13 cellular contexts compared by ENCODE assay signal in genomic region chr5:14743601-14744295, GRCh38.
DNase-seq lines count a peak whose midpoint lies in the region; ATAC-seq and TF ChIP-seq lines count a peak whose summit lies in the region.
"Had no signal": no experiment of that assay in that cellular context is flagged by ENCODE, and none has a peak within 500 bp of the region (broad histone marks: within the 10 kb centered on the region; RNA-seq: fewer than 3 reads in every experiment).

No MANE protein-coding gene starts in this region.

- H3K4me1 Mint-ChIP-seq in activated CD8-positive, alpha-beta T cell treated with anti-CD3 and anti-CD28 coated beads, Interleukin-2, amount 10 ng/mL, durations not matched to agents 7 days and 5 days (ENCODE audit: low read depth): peaks cover 46% of the 10 kb centered on the region
- peaks cover 31% of the 10 kb centered on the region for H3K4me1 Mint-ChIP-seq in activated CD8-positive, alpha-beta T cell treated with anti-CD3 and anti-CD28 coated beads for 36 hours (ENCODE audit: low read depth)

- POLR2A ChIA-PET in activated CD8-positive, alpha-beta T cell treated with anti-CD3 and anti-CD28 coated beads, Interleukin-2, amount 10 ng/mL, durations not matched to agents 7 days and 5 days (lab: Charles Lee): interaction anchor here (1.0 kb wide), 1 partner anchor 136 kb away, joined by 3 read pairs; no protein-coding TSS in a partner anchor
- POLR2A ChIA-PET in activated CD8-positive, alpha-beta T cell treated with anti-CD3 and anti-CD28 coated beads for 36 hours (lab: Charles Lee): interaction anchor here (0.7 to 0.9 kb wide), 2 partner anchors 15 to 272 kb away, joined by 3 read pairs; no protein-coding TSS in a partner anchor

- no peak for ATAC-seq in activated CD8-positive, alpha-beta T cell treated with anti-CD3 and anti-CD28 coated beads, Interleukin-2, amount 10 ng/mL, durations not matched to agents 7 days and 5 days
- no peak for ATAC-seq in activated CD8-positive, alpha-beta T cell treated with anti-CD3 and anti-CD28 coated beads for 36 hours
- ATAC-seq in GM18517 (IDR thresholded peaks at IDR 0.05; ENCODE audit: unreplicated experiment): no peak

- no peaks in the 10 kb centered on the region for H3K27me3 Mint-ChIP-seq in activated CD8-positive, alpha-beta T cell treated with anti-CD3 and anti-CD28 coated beads, Interleukin-2, amount 10 ng/mL, durations not matched to agents 7 days and 5 days (ENCODE audit: low read depth)
- no peaks in the 10 kb centered on the region for H3K27me3 Mint-ChIP-seq in activated CD8-positive, alpha-beta T cell treated with anti-CD3 and anti-CD28 coated beads for 36 hours

- intact Hi-C loops in activated CD8-positive, alpha-beta T cell treated with anti-CD3 and anti-CD28 coated beads for 36 hours (cut with micrococcal nuclease): no loop called here
- intact Hi-C loops in uterus (cut with DNase I; ENCODE audit: low total_unique reads): no loop called here

- H3K4me3 ChIP-seq in choroid plexus epithelial cell (ENCODE audit: low read depth, low read length): no peak overlapping the region
- H3K4me3 ChIP-seq in uterus: no peak overlapping the region
- H3K4me3 ChIP-seq: cardiac muscle cell, lower lobe of right lung had no signal

- H3K27ac ChIP-seq in uterus: no peak overlapping the region
- H3K27ac ChIP-seq: cardiac muscle cell, lower lobe of right lung had no signal

- TF ChIP-seq POLR2A in uterus (IDR thresholded peaks at IDR 0.05): no peak

- no peaks in the 10 kb centered on the region for H3K4me1 ChIP-seq in uterus
- H3K4me1 ChIP-seq: lower lobe of right lung had no signal

- H3K4me3 Mint-ChIP-seq in activated CD8-positive, alpha-beta T cell treated with anti-CD3 and anti-CD28 coated beads, Interleukin-2, amount 10 ng/mL, durations not matched to agents 7 days and 5 days: no peak overlapping the region
- H3K4me3 Mint-ChIP-seq in activated CD8-positive, alpha-beta T cell treated with anti-CD3 and anti-CD28 coated beads for 36 hours: no peak overlapping the region
- H3K4me3 Mint-ChIP-seq: T-helper 1 cell treated with Interleukin-12 subunit alpha and Interleukin-12 subunit beta and Interleukin-4 antibody, amounts not matched to agents 30 μg/mL and 1 μg/mL, for 36 hours had no signal

- H3K9me3 ChIP-seq in uterus: no peaks in the 10 kb centered on the region
- H3K9me3 ChIP-seq: lower lobe of right lung had no signal

- peak overlapping the region; percentile 20 for H3K27ac Mint-ChIP-seq in activated CD8-positive, alpha-beta T cell treated with anti-CD3 and anti-CD28 coated beads, Interleukin-2, amount 10 ng/mL, durations not matched to agents 7 days and 5 days
- no peak overlapping the region for H3K27ac Mint-ChIP-seq in activated CD8-positive, alpha-beta T cell treated with anti-CD3 and anti-CD28 coated beads for 36 hours
- H3K27ac Mint-ChIP-seq: T-helper 1 cell treated with Interleukin-12 subunit alpha and Interleukin-12 subunit beta and Interleukin-4 antibody, amounts not matched to agents 30 μg/mL and 1 μg/mL, for 36 hours had no signal

- no peaks in the 10 kb centered on the region for H3K36me3 ChIP-seq in uterus
- H3K36me3 ChIP-seq: cardiac muscle cell had no signal

- CTCF ChIA-PET in activated CD8-positive, alpha-beta T cell treated with anti-CD3 and anti-CD28 coated beads, Interleukin-2, amount 10 ng/mL, durations not matched to agents 7 days and 5 days (lab: Charles Lee): interaction anchor here (0.7 to 2.5 kb wide), 5 partner anchors 13 to 126 kb away, joined by 3 to 9 read pairs (median 3); no protein-coding TSS in a partner anchor
- CTCF ChIA-PET in activated CD8-positive, alpha-beta T cell treated with anti-CD3 and anti-CD28 coated beads for 36 hours (lab: Charles Lee): interaction anchor here (2.0 to 3.4 kb wide), 2 partner anchors 16 to 265 kb away, joined by 5 to 17 read pairs; no protein-coding TSS in a partner anchor

- no peaks in the 10 kb centered on the region for H3K27me3 ChIP-seq in uterus
- H3K27me3 ChIP-seq: cardiac muscle cell had no signal

- TF ChIP-seq CTCF in activated CD8-positive, alpha-beta T cell treated with anti-CD3 and anti-CD28 coated beads for 36 hours (IDR thresholded peaks at IDR 0.05): no peak
- TF ChIP-seq CTCF in choroid plexus epithelial cell (conservative IDR thresholded peaks at IDR 0.05; ENCODE audit: low read depth, low read length) (no peak), uterus (IDR thresholded peaks at IDR 0.05) (no peak)

- no peaks in the 10 kb centered on the region for H3K9me3 Mint-ChIP-seq in activated CD8-positive, alpha-beta T cell treated with anti-CD3 and anti-CD28 coated beads, Interleukin-2, amount 10 ng/mL, durations not matched to agents 7 days and 5 days (ENCODE audit: insufficient read depth)
- H3K9me3 Mint-ChIP-seq in activated CD8-positive, alpha-beta T cell treated with anti-CD3 and anti-CD28 coated beads for 36 hours: no peaks in the 10 kb centered on the region
- H3K9me3 Mint-ChIP-seq: T-helper 1 cell treated with Interleukin-12 subunit alpha and Interleukin-12 subunit beta and Interleukin-4 antibody, amounts not matched to agents 30 μg/mL and 1 μg/mL, for 36 hours had no signal

- no peaks in the 10 kb centered on the region for H3K36me3 Mint-ChIP-seq in activated CD8-positive, alpha-beta T cell treated with anti-CD3 and anti-CD28 coated beads, Interleukin-2, amount 10 ng/mL, durations not matched to agents 7 days and 5 days (ENCODE audit: low read depth)
- H3K36me3 Mint-ChIP-seq in activated CD8-positive, alpha-beta T cell treated with anti-CD3 and anti-CD28 coated beads for 36 hours (ENCODE audit: low read depth): peaks cover 21% of the 10 kb centered on the region

- DNase-seq in activated CD8-positive, alpha-beta T cell treated with anti-CD3 and anti-CD28 coated beads, Interleukin-2, amount 10 ng/mL, durations not matched to agents 7 days and 5 days: no peak
- DNase-seq in activated CD8-positive, alpha-beta T cell treated with anti-CD3 and anti-CD28 coated beads for 36 hours: no peak
- DNase-seq in LHCN-M2 (ENCODE audit: low read depth) (peak; percentile 43), choroid plexus epithelial cell (ENCODE audit: low read depth) (peak; percentile 39), stromal cell of bone marrow (ENCODE audit: low read depth) (peak; percentile 30), uterus (no peak), inferior parietal cortex (ENCODE audit: extremely low spot score) (no peak)
- DNase-seq: lower lobe of right lung, NCI-H774, retina had no signal

Comparison
In these comparisons a context has a peak if more than half of its experiments do, and no peak if none do; other contexts are left out.
1. DNase-seq: peak in LHCN-M2 (single experiment), choroid plexus epithelial cell (single experiment) and stromal cell of bone marrow (single experiment); none in activated CD8-positive, alpha-beta T cell treated with anti-CD3 and anti-CD28 coated beads, Interleukin-2, amount 10 ng/mL, durations not matched to agents 7 days and 5 days (single experiment), activated CD8-positive, alpha-beta T cell treated with anti-CD3 and anti-CD28 coated beads for 36 hours (single experiment), uterus (0 of 2) and inferior parietal cortex (single experiment).